In genomic region chr20:61765081-61765870, GRCh38 we compare ENCODE assay signal across 1 cellular context.
TF ChIP-seq lines count a peak whose summit lies in the region.

No MANE protein-coding gene starts in this region.

TF ChIP-seq in HCT116, 20 proteins besides CTCF, POLR2A, EP300 and RAD21 (continued from another document):
- TF ChIP-seq YY1 (IDR thresholded peaks at IDR 0.05; ENCODE audit: extremely low read depth, insufficient replicate concordance, low read depth, low read length): no peak
- no peak for TF ChIP-seq SRF (IDR thresholded peaks at IDR 0.05; ENCODE audit: low read depth)
- TF ChIP-seq JUND (IDR thresholded peaks at IDR 0.05): no peak
- no peak for TF ChIP-seq FOSL1 (IDR thresholded peaks at IDR 0.05; ENCODE audit: low read depth)
- no peak for TF ChIP-seq TCF7L2 (IDR thresholded peaks at IDR 0.05; ENCODE audit: borderline replicate concordance, extremely low read depth, insufficient read depth, insufficient read length)
TF ChIP-seq in HCT116: peak in this region for 0.
